In genomic region chr4:5421416-5421815, GRCh38 we compare ENCODE assay signal across 23 cellular contexts.
"Had no signal": no experiment of that assay in that cellular context is flagged by ENCODE, and none has a peak within 500 bp of the region (broad histone marks: within the 10 kb centered on the region; RNA-seq: fewer than 3 reads in every experiment).

No MANE protein-coding gene starts in this region.

- H3K4me3 ChIP-seq: colonic mucosa, esophagus squamous epithelium, gastrocnemius medialis, heart left ventricle, hepatocyte, left lung, lower lobe of right lung, mucosa of descending colon had no signal

- H3K9me3 ChIP-seq: colonic mucosa, gastrocnemius medialis, mucosa of descending colon had no signal

- H3K36me3 Mint-ChIP-seq: immature natural killer cell, mesothelial cell of epicardium had no signal

- H3K4me3 Mint-ChIP-seq: dendritic cell treated with granulocyte-macrophage colony-stimulating factor and Interleukin-4, amounts not matched to agents 40 ng/mL and 50 ng/mL, for 4 days; effector memory CD8-positive, alpha-beta T cell; immature natural killer cell; mesothelial cell of epicardium; naive B cell had no signal

- FAIRE-seq: endothelial cell of umbilical vein, keratinocyte had no signal

- H3K27ac ChIP-seq: colonic mucosa, esophagus squamous epithelium, gastrocnemius medialis, heart left ventricle, hepatocyte, left lung, lower lobe of right lung had no signal

- H3K4me1 ChIP-seq: colonic mucosa, esophagus squamous epithelium, gastrocnemius medialis, heart left ventricle, left lung, lower lobe of right lung had no signal

- H3K36me3 ChIP-seq: colonic mucosa, esophagus squamous epithelium, gastrocnemius medialis, heart left ventricle, left lung, lower lobe of right lung had no signal

- H3K27me3 ChIP-seq: colonic mucosa, esophagus squamous epithelium, gastrocnemius medialis, hepatocyte, left lung had no signal

- DNase-seq: colonic mucosa; cortex of kidney; effector CD8-positive, alpha-beta T cell; effector memory CD8-positive, alpha-beta T cell; esophagus squamous epithelium; foreskin fibroblast; foreskin melanocyte; gastrocnemius medialis; heart left ventricle; hypothalamus; immature natural killer cell; left cardiac atrium; left lung; left ventricle myocardium superior; lower lobe of right lung; mesenchymal stem cell; mucosa of descending colon; naive B cell had no signal

- H3K27me3 Mint-ChIP-seq: dendritic cell treated with granulocyte-macrophage colony-stimulating factor and Interleukin-4, amounts not matched to agents 40 ng/mL and 50 ng/mL, for 4 days; naive B cell had no signal

- H3K4me1 Mint-ChIP-seq: immature natural killer cell, mesothelial cell of epicardium had no signal

- H3K27ac Mint-ChIP-seq: dendritic cell treated with granulocyte-macrophage colony-stimulating factor and Interleukin-4, amounts not matched to agents 40 ng/mL and 50 ng/mL, for 4 days; effector memory CD8-positive, alpha-beta T cell; immature natural killer cell; mesothelial cell of epicardium; naive B cell had no signal
